ENCODE assay signal across 8 cellular contexts in genomic region chr4:105896461-105896939, GRCh38. TPM values are rescaled to one million over a fixed set of nuclear protein-coding genes. Genes with fewer than 3 reads are reported as not detected.
DNase-seq lines count a peak whose midpoint lies in the region; ATAC-seq and TF ChIP-seq lines count a peak whose summit lies in the region.

No MANE protein-coding gene starts in this region.

- no peaks in the 10 kb centered on the region for H3K9me3 Mint-ChIP-seq in chondrocyte (ENCODE audit: low read depth)
- no peaks in the 10 kb centered on the region for H3K9me3 Mint-ChIP-seq in osteocyte (ENCODE audit: unreplicated experiment)

- peaks cover 12% of the 10 kb centered on the region for H3K4me1 Mint-ChIP-seq in chondrocyte (ENCODE audit: low read depth)
- peaks cover 14% of the 10 kb centered on the region for H3K4me1 Mint-ChIP-seq in osteocyte (ENCODE audit: unreplicated experiment)

- DNase-seq in chondrocyte (ENCODE audit: low spot score) (no peak), osteocyte (ENCODE audit: extremely low spot score, unreplicated experiment) (no peak), OCI-M1 (lab: John Stamatoyannopoulos, UW) (no peak), NCI-H146 (lab: John Stamatoyannopoulos, UW) (no peak)
- DNase-seq in stimulated activated naive CD4-positive, alpha-beta T cell treated with Interleukin-2 at 50 U/mL for 16 hours (lab: John Stamatoyannopoulos, UW) = no peak

- TF ChIP-seq CTCF in chondrocyte (IDR thresholded peaks at IDR 0.05) (no peak), osteocyte (IDR thresholded peaks at IDR 0.05) (no peak)

- H3K27me3 Mint-ChIP-seq in chondrocyte (ENCODE audit: low read depth) (peaks cover 87% of the 10 kb centered on the region), osteocyte (ENCODE audit: unreplicated experiment) (peaks cover 89% of the 10 kb centered on the region)

- peak overlapping the region; percentile 71 for H3K4me3 Mint-ChIP-seq in chondrocyte (ENCODE audit: unreplicated experiment)
- peak overlapping the region; percentile 68 for H3K4me3 Mint-ChIP-seq in osteocyte (ENCODE audit: unreplicated experiment)

- H3K36me3 Mint-ChIP-seq in chondrocyte (ENCODE audit: low read depth) (peaks cover 2% of the 10 kb centered on the region), osteocyte (ENCODE audit: unreplicated experiment) (no peaks in the 10 kb centered on the region)

- ATAC-seq in GM18511 (IDR thresholded peaks at IDR 0.05; ENCODE audit: unreplicated experiment) = peak; percentile 21
- ATAC-seq in HG02642 (IDR thresholded peaks at IDR 0.05; ENCODE audit: poor library complexity, unreplicated experiment) = peak; percentile 17
- ATAC-seq in HG03378 (IDR thresholded peaks at IDR 0.05; ENCODE audit: unreplicated experiment) = no peak

- no peak overlapping the region for H3K27ac Mint-ChIP-seq in chondrocyte (ENCODE audit: unreplicated experiment)
- no peak overlapping the region for H3K27ac Mint-ChIP-seq in osteocyte (ENCODE audit: unreplicated experiment)

RNA-seq across cellular contexts. Expression of gene NPNT, which starts 1.2 kb away (rescaled TPM):
- 2.7 to 3.2 TPM (median 2.8 TPM) in 3 replicates for total RNA-seq in chondrocyte
- total RNA-seq in osteocyte = not detected in 2 replicates
